In the genomic region with DNA sequence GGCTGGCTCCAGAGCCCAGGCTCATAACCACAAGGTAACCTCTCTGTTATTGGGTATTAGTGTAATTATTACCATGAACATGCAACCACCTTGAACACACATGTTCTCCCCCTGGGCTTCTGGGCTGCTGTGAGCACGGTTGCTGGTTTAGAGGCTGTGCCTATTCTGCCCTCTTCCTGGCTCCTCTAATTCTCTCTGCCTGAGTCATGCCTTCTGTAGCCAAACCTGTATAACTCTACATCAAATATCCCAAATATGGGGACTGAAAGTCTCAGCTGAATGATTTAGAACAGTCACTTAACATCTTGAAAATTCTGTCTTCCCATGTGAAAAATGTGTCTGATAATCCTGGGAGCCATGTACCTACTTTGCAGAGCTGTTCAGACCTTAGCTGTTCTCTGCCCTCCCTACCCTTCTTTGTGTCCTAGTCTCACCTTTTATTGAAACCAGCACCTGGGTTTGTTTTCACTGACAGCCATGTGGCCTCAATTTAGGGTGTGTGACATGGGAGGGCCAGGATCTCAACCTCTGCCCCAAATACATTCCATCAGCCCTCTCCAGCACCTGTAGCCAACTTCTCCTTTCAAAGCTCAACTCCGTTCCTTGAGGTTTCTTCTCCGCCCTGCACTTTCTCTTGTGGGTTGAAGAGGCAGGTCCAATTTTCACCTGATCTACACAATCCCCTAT, we compare ENCODE assay signal across 20 cellular contexts.
DNase-seq lines count a peak whose midpoint lies in the region; ATAC-seq and TF ChIP-seq lines count a peak whose summit lies in the region.
"Had no signal": no experiment of that assay in that cellular context is flagged by ENCODE, and none has a peak within 500 bp of the region (broad histone marks: within the 10 kb centered on the region; RNA-seq: fewer than 3 reads in every experiment).

No MANE protein-coding gene starts in this region.

- WGBS in sigmoid colon, 2 donors, result 26 to 66% methylated on average over 3 of the region's 3 CpGs

- no peak for TF ChIP-seq CTCF in fibroblast of mammary gland (conservative IDR thresholded peaks at IDR 0.05; ENCODE audit: control insufficient read depth, insufficient read depth, low read depth, low read length)
- TF ChIP-seq CTCF in sigmoid colon (IDR thresholded peaks at IDR 0.05), result no peak
- no peak for TF ChIP-seq CTCF in progenitor cell of endocrine pancreas (IDR thresholded peaks at IDR 0.05; ENCODE audit: unreplicated experiment)

- no peak for TF ChIP-seq EP300 in sigmoid colon (IDR thresholded peaks at IDR 0.05)

- peak overlapping the region; percentile 49 to 67 (median 58) for H3K27ac ChIP-seq in sigmoid colon
- no peak overlapping the region for H3K27ac ChIP-seq in naive thymus-derived CD4-positive, alpha-beta T cell (ENCODE audit: low read depth, low read length)
- H3K27ac ChIP-seq in CD8-positive, alpha-beta memory T cell (ENCODE audit: low read depth, low read length), result no peak overlapping the region
- H3K27ac ChIP-seq: neural progenitor cell, SJCRH30 had no signal

- H3K36me3 ChIP-seq in sigmoid colon, result no peaks in the 10 kb centered on the region
- no peaks in the 10 kb centered on the region for H3K36me3 ChIP-seq in naive thymus-derived CD4-positive, alpha-beta T cell (ENCODE audit: control insufficient read depth in 2 of 3, insufficient read depth in 3 of 3, low read length in 3 of 3)
- H3K36me3 ChIP-seq in CD8-positive, alpha-beta memory T cell (ENCODE audit: insufficient read depth, low read length), result no peaks in the 10 kb centered on the region
- H3K36me3 ChIP-seq: neural progenitor cell, SJCRH30, stomach had no signal

- no peak for TF ChIP-seq POLR2A in sigmoid colon (IDR thresholded peaks at IDR 0.05)

- H3K4me3 ChIP-seq in fibroblast of mammary gland (ENCODE audit: control insufficient read depth, low read depth, low read length), result no peak overlapping the region
- no peak overlapping the region for H3K4me3 ChIP-seq in sigmoid colon
- H3K4me3 ChIP-seq in naive thymus-derived CD4-positive, alpha-beta T cell (ENCODE audit: low read length), result no peak overlapping the region
- no peak overlapping the region for H3K4me3 ChIP-seq in CD8-positive, alpha-beta memory T cell (ENCODE audit: low read length)
- H3K4me3 ChIP-seq: lung, neural progenitor cell, SJCRH30, stomach had no signal

- peaks cover 0 to 19% (median 5%) of the 10 kb centered on the region in 5 donors for H3K27me3 Mint-ChIP-seq in naive thymus-derived CD4-positive, alpha-beta T cell
- H3K27me3 Mint-ChIP-seq in progenitor cell of endocrine pancreas, result no peaks in the 10 kb centered on the region
- no peaks in the 10 kb centered on the region for H3K27me3 Mint-ChIP-seq in CD8-positive, alpha-beta memory T cell
- H3K27me3 Mint-ChIP-seq: activated CD4-positive, alpha-beta T cell treated with anti-CD3 and anti-CD28 coated beads, Interleukin-2, amount 10 ng/mL, durations not matched to agents 24 days and 14 days had no signal

- no peaks in the 10 kb centered on the region for H3K9me3 ChIP-seq in sigmoid colon
- H3K9me3 ChIP-seq in naive thymus-derived CD4-positive, alpha-beta T cell (ENCODE audit: control insufficient read depth in 2 of 3, low read length in 3 of 3), result no peaks in the 10 kb centered on the region
- no peaks in the 10 kb centered on the region for H3K9me3 ChIP-seq in CD8-positive, alpha-beta memory T cell (ENCODE audit: low read length)
- H3K9me3 ChIP-seq: SJCRH30, stomach had no signal

- H3K4me1 ChIP-seq in sigmoid colon, result peaks cover 0 to 81% (median 73%) of the 10 kb centered on the region in 4 donors
- no peaks in the 10 kb centered on the region for H3K4me1 ChIP-seq in naive thymus-derived CD4-positive, alpha-beta T cell (ENCODE audit: control insufficient read depth in 2 of 2, insufficient read depth in 2 of 2, low read length in 2 of 2)
- H3K4me1 ChIP-seq in CD8-positive, alpha-beta memory T cell (ENCODE audit: insufficient read depth, low read length), result no peaks in the 10 kb centered on the region
- H3K4me1 ChIP-seq: neural progenitor cell, SJCRH30 had no signal

- H3K4me3 Mint-ChIP-seq in naive thymus-derived CD4-positive, alpha-beta T cell, result no peak overlapping the region
- no peak overlapping the region for H3K4me3 Mint-ChIP-seq in progenitor cell of endocrine pancreas (ENCODE audit: low read depth)
- H3K4me3 Mint-ChIP-seq in CD8-positive, alpha-beta memory T cell, result no peak overlapping the region
- H3K4me3 Mint-ChIP-seq: activated CD4-positive, alpha-beta T cell treated with anti-CD3 and anti-CD28 coated beads, Interleukin-2, amount 10 ng/mL, durations not matched to agents 24 days and 14 days; neural progenitor cell had no signal

- ATAC-seq in SK-N-SH treated with all-trans-retinoic acid at 6 μM for 48 hours, result peak; percentile 87
- no peak for ATAC-seq in naive thymus-derived CD4-positive, alpha-beta T cell
- no peak for ATAC-seq in HG02970 (IDR thresholded peaks at IDR 0.05; ENCODE audit: low FRiP score, unreplicated experiment)
- ATAC-seq: HepG2 had no signal

- no peaks in the 10 kb centered on the region for H3K27me3 ChIP-seq in sigmoid colon
- no peaks in the 10 kb centered on the region for H3K27me3 ChIP-seq in naive thymus-derived CD4-positive, alpha-beta T cell (ENCODE audit: control insufficient read depth in 2 of 2, insufficient read depth in 2 of 2, low read length in 2 of 2)
- H3K27me3 ChIP-seq in CD8-positive, alpha-beta memory T cell (ENCODE audit: insufficient read depth, low read length, poor library complexity, severe bottlenecking), result no peaks in the 10 kb centered on the region
- H3K27me3 ChIP-seq: neural progenitor cell, SJCRH30, stomach had no signal

- POLR2A ChIA-PET in naive thymus-derived CD4-positive, alpha-beta T cell (lab: Charles Lee), result no interaction called here
- POLR2A ChIA-PET in CD8-positive, alpha-beta memory T cell (lab: Charles Lee), result no interaction called here

- no peaks in the 10 kb centered on the region for H3K36me3 Mint-ChIP-seq in naive thymus-derived CD4-positive, alpha-beta T cell
- no peaks in the 10 kb centered on the region for H3K36me3 Mint-ChIP-seq in progenitor cell of endocrine pancreas (ENCODE audit: insufficient read depth)
- H3K36me3 Mint-ChIP-seq in CD8-positive, alpha-beta memory T cell, result no peaks in the 10 kb centered on the region
- H3K36me3 Mint-ChIP-seq: neural progenitor cell had no signal

- peaks cover 0 to 6% (median 0%) of the 10 kb centered on the region in 11 donors for H3K9me3 Mint-ChIP-seq in naive thymus-derived CD4-positive, alpha-beta T cell
- H3K9me3 Mint-ChIP-seq in progenitor cell of endocrine pancreas (ENCODE audit: low read depth), result no peaks in the 10 kb centered on the region
- H3K9me3 Mint-ChIP-seq in CD8-positive, alpha-beta memory T cell, result peaks cover 0 to 4% (median 1%) of the 10 kb centered on the region in 5 donors
- H3K9me3 Mint-ChIP-seq: activated CD4-positive, alpha-beta T cell treated with anti-CD3 and anti-CD28 coated beads, Interleukin-2, amount 10 ng/mL, durations not matched to agents 24 days and 14 days; neural progenitor cell had no signal

- DNase-seq in GM03348 (ENCODE audit: low spot score) (peak; percentile 51), fibroblast of mammary gland (ENCODE audit: low read depth) (peak; percentile 46), sigmoid colon (no peak), progenitor cell of endocrine pancreas (ENCODE audit: low spot score, unreplicated experiment) (no peak)
- no peak for DNase-seq in naive thymus-derived CD4-positive, alpha-beta T cell
- DNase-seq in CD8-positive, alpha-beta memory T cell, result no peak
- DNase-seq: activated CD4-positive, alpha-beta T cell treated with anti-CD3 and anti-CD28 coated beads, Interleukin-2, amount 10 ng/mL, durations not matched to agents 24 days and 14 days; activated naive CD4-positive, alpha-beta T cell treated with anti-CD3 and anti-CD28 coated beads, Interleukin-2, amount 50 U/mL, for 16 hours; caudate nucleus; effector memory CD4-positive, alpha-beta T cell; foreskin melanocyte; NCI-H2081; NCI-H526 treated with DMSO at 0.1 percent for 48 hours; SJCRH30; stomach had no signal

- intact Hi-C loops in sigmoid colon (cut with DNase I), result loop anchor here (5.0 kb wide), 1 partner anchor 33 kb away; no protein-coding TSS in a partner anchor
- intact Hi-C loops in naive thymus-derived CD4-positive, alpha-beta T cell (cut with micrococcal nuclease), result no loop called here

- CTCF ChIA-PET in naive thymus-derived CD4-positive, alpha-beta T cell (lab: Charles Lee), result no interaction called here
- CTCF ChIA-PET in CD8-positive, alpha-beta memory T cell (lab: Charles Lee), result no interaction called here

- H3K4me1 Mint-ChIP-seq in naive thymus-derived CD4-positive, alpha-beta T cell, result no peaks in the 10 kb centered on the region
- peaks cover 34% of the 10 kb centered on the region for H3K4me1 Mint-ChIP-seq in progenitor cell of endocrine pancreas (ENCODE audit: low read depth)
- H3K4me1 Mint-ChIP-seq in CD8-positive, alpha-beta memory T cell, result no peaks in the 10 kb centered on the region
- H3K4me1 Mint-ChIP-seq: activated CD4-positive, alpha-beta T cell treated with anti-CD3 and anti-CD28 coated beads, Interleukin-2, amount 10 ng/mL, durations not matched to agents 24 days and 14 days had no signal

- no peak overlapping the region for H3K27ac Mint-ChIP-seq in naive thymus-derived CD4-positive, alpha-beta T cell
- H3K27ac Mint-ChIP-seq in progenitor cell of endocrine pancreas, result no peak overlapping the region
- H3K27ac Mint-ChIP-seq in CD8-positive, alpha-beta memory T cell, result no peak overlapping the region
- H3K27ac Mint-ChIP-seq: activated CD4-positive, alpha-beta T cell treated with anti-CD3 and anti-CD28 coated beads, Interleukin-2, amount 10 ng/mL, durations not matched to agents 24 days and 14 days; neural progenitor cell had no signal

TF ChIP-seq in SK-N-SH treated with all-trans-retinoic acid at 6 μM for 48 hours, 23 proteins besides CTCF, POLR2A, EP300 and RAD21:
- TF ChIP-seq ZC3H10 (CRISPR knock-in tag; IDR thresholded peaks at IDR 0.05) (no peak), RARB (CRISPR knock-in tag; IDR thresholded peaks at IDR 0.05) (no peak)

Comparison
In these comparisons a context has a peak if more than half of its experiments do, and no peak if none do; other contexts are left out.
1. DNase-seq: peak in GM03348 (single experiment) and fibroblast of mammary gland (single experiment); none in sigmoid colon (single experiment), naive thymus-derived CD4-positive, alpha-beta T cell (0 of 9), progenitor cell of endocrine pancreas (single experiment) and CD8-positive, alpha-beta memory T cell (0 of 5).
2. H3K27ac ChIP-seq: peak in sigmoid colon (4 of 4); none in naive thymus-derived CD4-positive, alpha-beta T cell (single experiment) and CD8-positive, alpha-beta memory T cell (single experiment).